8 cellular contexts compared by ENCODE assay signal in genomic region chr2:125642032-125642431, GRCh38.
"Had no signal": no experiment of that assay in that cellular context is flagged by ENCODE, and none has a peak within 500 bp of the region (broad histone marks: within the 10 kb centered on the region; RNA-seq: fewer than 3 reads in every experiment).

No MANE protein-coding gene starts in this region.

- H3K27ac Mint-ChIP-seq: HFFc6 had no signal

- H3K27ac ChIP-seq: GM23248 had no signal

- ATAC-seq: HCT116, K562 had no signal

- H3K4me3 ChIP-seq: GM23248, HAP-1, K562 had no signal

- H3K36me3 ChIP-seq: HAP-1 had no signal

- DNase-seq: GM23248, GOT3, H7, HFFc6, IMR-90 had no signal

- H3K9me3 ChIP-seq: HAP-1 had no signal

- H3K4me3 Mint-ChIP-seq: HFFc6 had no signal

- H3K4me1 ChIP-seq: HAP-1 had no signal
